In genomic region chr1:26110731-26111529, GRCh38 we compare ENCODE assay signal across 7 cellular contexts. TPM values are rescaled to one million over a fixed set of nuclear protein-coding genes. Genes with fewer than 3 reads are reported as not detected.
A peak's percentile ranks its signal among the peaks of the same experiment; 100 is the strongest.
DNase-seq lines count a peak whose midpoint lies in the region; ATAC-seq, FAIRE-seq and TF ChIP-seq lines count a peak whose summit lies in the region.

No MANE protein-coding gene starts in this region.

- H3K27me3 ChIP-seq in small intestine (ENCODE audit: control insufficient read depth in 2 of 2, insufficient read depth in 2 of 2, low read length in 2 of 2): no peaks in the 10 kb centered on the region

- H3K4me1 ChIP-seq in small intestine (ENCODE audit: control insufficient read depth in 2 of 2, insufficient read depth in 1 of 2, low read depth in 1 of 2, low read length in 1 of 2): peaks cover 3 to 4% of the 10 kb centered on the region in 2 donors

- no peaks in the 10 kb centered on the region for H3K36me3 ChIP-seq in small intestine (ENCODE audit: control insufficient read depth in 2 of 2, insufficient read depth in 2 of 2, low read length in 2 of 2)

- no peaks in the 10 kb centered on the region for H3K9me3 ChIP-seq in small intestine (ENCODE audit: control insufficient read depth, low read depth)

- peaks cover 11% of the 10 kb centered on the region for H3K27me3 Mint-ChIP-seq in brain

- H3K9me3 Mint-ChIP-seq in brain: peaks cover 0 to 4% (median 0%) of the 10 kb centered on the region in 5 experiments

- H3K27ac ChIP-seq in small intestine (ENCODE audit: low read depth in 1 of 2, low read length in 1 of 2): peak overlapping the region; percentile 93 to 95

- no peak for TF ChIP-seq CTCF in brain (conservative IDR thresholded peaks at IDR 0.05)

- H3K4me3 ChIP-seq in small intestine (ENCODE audit: low read depth in 1 of 2, low read length in 2 of 2): peak overlapping the region; percentile 91 to 96

- DNase-seq in NCI-H146 treated with DMSO at 0.1 percent for 48 hours (lab: John Stamatoyannopoulos, UW; ENCODE audit: unreplicated experiment): peak; percentile 41
- DNase-seq in UCSD-AML1 (lab: John Stamatoyannopoulos, UW; ENCODE audit: unreplicated experiment): peak; percentile 76
- peak; percentile 86 for DNase-seq in iPS-NIHi11 (ENCODE audit: low spot score)
- DNase-seq in small intestine: peak; percentile 80

- H3K27ac Mint-ChIP-seq in brain: peak overlapping the region; percentile 97 to 99 (median 98)

- peak overlapping the region; percentile 94 to 96 (median 95) for H3K4me3 Mint-ChIP-seq in brain

- 0% methylated on average over 48 to 85 of the region's 85 CpGs for WGBS in small intestine, 3 donors

- H3K36me3 Mint-ChIP-seq in brain: peaks cover 15% of the 10 kb centered on the region

- peaks cover 40% of the 10 kb centered on the region for H3K4me1 Mint-ChIP-seq in brain

- no peak for FAIRE-seq in small intestine (lab: Jason Lieb, UNC)

- ATAC-seq in GM18498 (IDR thresholded peaks at IDR 0.05; ENCODE audit: unreplicated experiment) (peak; percentile 44), HG02642 (IDR thresholded peaks at IDR 0.05; ENCODE audit: poor library complexity, unreplicated experiment) (peak; percentile 49)

RNA-seq across cellular contexts. Expression of gene PDIK1L, which starts 0.7 kb away (rescaled TPM):
- 3.7 TPM for polyA plus RNA-seq in brain (ENCODE audit: insufficient read depth, low read depth, low replicate concordance)
- polyA plus RNA-seq in small intestine: 1 to 10 TPM; 3.2 to 5.9 (median 4.7) TPM

RNA-seq across cellular contexts. Expression of gene TRIM63, which starts 43.5 kb away (rescaled TPM):
- polyA plus RNA-seq in brain (ENCODE audit: insufficient read depth, low read depth, low replicate concordance) (0.54 TPM), small intestine (1 to 10 TPM in 2 of 3 donors, under 1 TPM in 1; 0.91 to 4.3 (median 1.3) TPM)

RNA-seq across cellular contexts. Expression of gene FAM110D, which starts 47.9 kb away (rescaled TPM):
- 1.2 TPM for polyA plus RNA-seq in brain (ENCODE audit: insufficient read depth, low read depth, low replicate concordance)
- 1 to 10 TPM in 1 of 3 donors, under 1 TPM in 1, not detected in 1; 0.54 to 3.1 TPM for polyA plus RNA-seq in small intestine

RNA-seq across cellular contexts. Expression of gene C1orf232, which starts 57.8 kb away (rescaled TPM):
- polyA plus RNA-seq in brain (ENCODE audit: insufficient read depth, low read depth, low replicate concordance): not detected
- polyA plus RNA-seq in small intestine: not detected

RNA-seq across cellular contexts. Expression of gene ZNF593, which starts 58.8 kb away (rescaled TPM):
- polyA plus RNA-seq in brain (ENCODE audit: insufficient read depth, low read depth, low replicate concordance) (26.6 TPM), small intestine (100 to 1,000 TPM in 2 of 3 donors, 10 to 100 TPM in 1; 67.3 to 152 (median 122) TPM)

Comparison
In these comparisons a context has a peak if more than half of its experiments do, and no peak if none do; other contexts are left out.
1. Peak in every context shown above with its lines: DNase-seq, ATAC-seq, H3K4me3 ChIP-seq and H3K27ac ChIP-seq.